Comparison of ENCODE assay signal across 8 cellular contexts in genomic region chr13:25833761-25834160, GRCh38.
"Had no signal": no experiment of that assay in that cellular context is flagged by ENCODE, and none has a peak within 500 bp of the region (broad histone marks: within the 10 kb centered on the region; RNA-seq: fewer than 3 reads in every experiment).

No MANE protein-coding gene starts in this region.

- FAIRE-seq: G401.6, GM12878, GM12891, GM12892, GM18507, GM19239 had no signal

- DNase-seq: GDM1, GF-D8 had no signal

- ATAC-seq: GM12878 had no signal

- H3K4me3 ChIP-seq: GM12878 had no signal
